ENCODE assay signal across 16 cellular contexts in the genomic region with DNA sequence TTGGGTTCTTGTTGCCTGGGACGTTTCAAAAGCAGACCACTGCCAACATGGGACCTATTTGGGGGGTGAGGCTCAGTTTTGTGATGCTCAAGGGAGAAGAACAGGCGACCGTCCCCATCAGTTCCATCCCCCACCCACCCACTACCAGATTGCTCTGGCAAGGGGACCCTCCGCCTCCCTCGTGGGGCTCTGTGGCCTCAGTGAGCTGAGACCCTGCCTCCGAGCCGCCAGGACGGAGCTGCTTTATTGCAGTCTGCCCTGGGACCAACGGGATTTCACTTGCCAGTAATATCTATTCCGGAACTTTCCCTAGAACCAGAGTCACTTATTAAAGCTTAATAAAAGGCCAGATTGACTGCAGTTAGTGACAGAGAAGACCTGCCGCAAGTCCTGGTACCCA.
A peak's percentile ranks its signal among the peaks of the same experiment; 100 is the strongest.
DNase-seq lines count a peak whose midpoint lies in the region; ATAC-seq and TF ChIP-seq lines count a peak whose summit lies in the region.
"Had no signal": no experiment of that assay in that cellular context is flagged by ENCODE, and none has a peak within 500 bp of the region (broad histone marks: within the 10 kb centered on the region; RNA-seq: fewer than 3 reads in every experiment).

No MANE protein-coding gene starts in this region.

- H3K36me3 Mint-ChIP-seq in activated CD8-positive, alpha-beta T cell treated with anti-CD3 and anti-CD28 coated beads, Interleukin-2, amount 10 ng/mL, durations not matched to agents 7 days and 5 days (ENCODE audit: low read depth) = no peaks in the 10 kb centered on the region
- no peaks in the 10 kb centered on the region for H3K36me3 Mint-ChIP-seq in activated CD8-positive, alpha-beta T cell treated with anti-CD3 and anti-CD28 coated beads for 36 hours (ENCODE audit: low read depth)
- H3K36me3 Mint-ChIP-seq in type B pancreatic cell = no peaks in the 10 kb centered on the region
- H3K36me3 Mint-ChIP-seq in natural killer cell treated with Interleukin-12 subunit alpha and Interleukin-12 subunit beta and Interleukin-15 and Interleukin-18, amount 100 ng/mL, for 72 hours = no peaks in the 10 kb centered on the region

- H3K9ac ChIP-seq in DND-41 (ENCODE audit: low read depth, low read length) (no peak overlapping the region), muscle layer of colon (ENCODE audit: low read length) (no peak overlapping the region)

- intact Hi-C loops in activated CD8-positive, alpha-beta T cell treated with anti-CD3 and anti-CD28 coated beads for 36 hours (cut with micrococcal nuclease) = no loop called here

- H3K4me1 ChIP-seq in DND-41 (ENCODE audit: insufficient read depth, low read length) (peaks cover 30% of the 10 kb centered on the region), muscle layer of colon (ENCODE audit: insufficient read depth, low read length) (peaks cover 34% of the 10 kb centered on the region)

- H3K9me3 ChIP-seq in DND-41 (ENCODE audit: insufficient read depth, low read length, severe bottlenecking) (no peaks in the 10 kb centered on the region), muscle layer of colon (ENCODE audit: low read length) (no peaks in the 10 kb centered on the region)

- no peaks in the 10 kb centered on the region for H3K79me2 ChIP-seq in DND-41 (ENCODE audit: insufficient read depth, low read length)

- peaks cover 59% of the 10 kb centered on the region for H4K20me1 ChIP-seq in DND-41 (ENCODE audit: insufficient read depth, low read length)

- no peak for ATAC-seq in activated CD8-positive, alpha-beta T cell treated with anti-CD3 and anti-CD28 coated beads, Interleukin-2, amount 10 ng/mL, durations not matched to agents 7 days and 5 days
- ATAC-seq in activated CD8-positive, alpha-beta T cell treated with anti-CD3 and anti-CD28 coated beads for 36 hours = no peak
- no peak for ATAC-seq in DND-41 (ENCODE audit: insufficient read depth, low read depth)
- no peak for ATAC-seq in natural killer cell treated with Interleukin-12 subunit alpha and Interleukin-12 subunit beta and Interleukin-15 and Interleukin-18, amount 100 ng/mL, for 72 hours

- no peak overlapping the region for H2AFZ ChIP-seq in DND-41 (ENCODE audit: low read depth, low read length)

- H3K9me3 Mint-ChIP-seq in activated CD8-positive, alpha-beta T cell treated with anti-CD3 and anti-CD28 coated beads, Interleukin-2, amount 10 ng/mL, durations not matched to agents 7 days and 5 days (ENCODE audit: insufficient read depth) = no peaks in the 10 kb centered on the region
- H3K9me3 Mint-ChIP-seq in activated CD8-positive, alpha-beta T cell treated with anti-CD3 and anti-CD28 coated beads for 36 hours = no peaks in the 10 kb centered on the region
- H3K9me3 Mint-ChIP-seq in type B pancreatic cell = no peaks in the 10 kb centered on the region
- no peaks in the 10 kb centered on the region for H3K9me3 Mint-ChIP-seq in natural killer cell treated with Interleukin-12 subunit alpha and Interleukin-12 subunit beta and Interleukin-15 and Interleukin-18, amount 100 ng/mL, for 72 hours
- H3K9me3 Mint-ChIP-seq: H9 had no signal

- H3K27me3 Mint-ChIP-seq in activated CD8-positive, alpha-beta T cell treated with anti-CD3 and anti-CD28 coated beads, Interleukin-2, amount 10 ng/mL, durations not matched to agents 7 days and 5 days (ENCODE audit: low read depth) = no peaks in the 10 kb centered on the region
- no peaks in the 10 kb centered on the region for H3K27me3 Mint-ChIP-seq in activated CD8-positive, alpha-beta T cell treated with anti-CD3 and anti-CD28 coated beads for 36 hours
- no peaks in the 10 kb centered on the region for H3K27me3 Mint-ChIP-seq in type B pancreatic cell
- no peaks in the 10 kb centered on the region for H3K27me3 Mint-ChIP-seq in natural killer cell treated with Interleukin-12 subunit alpha and Interleukin-12 subunit beta and Interleukin-15 and Interleukin-18, amount 100 ng/mL, for 72 hours

- H3K4me2 ChIP-seq in DND-41 (ENCODE audit: insufficient read depth, low read length) = peak overlapping the region; percentile 76; the same call in 1 of the 2 replicates

- TF ChIP-seq CTCF in activated CD8-positive, alpha-beta T cell treated with anti-CD3 and anti-CD28 coated beads for 36 hours (IDR thresholded peaks at IDR 0.05) = no peak
- TF ChIP-seq CTCF in DND-41 (IDR thresholded peaks at IDR 0.05; ENCODE audit: borderline replicate concordance, extremely low read depth, low read length, poor library complexity, severe bottlenecking) (no peak), type B pancreatic cell (conservative IDR thresholded peaks at IDR 0.05) (no peak)

- no peak for DNase-seq in activated CD8-positive, alpha-beta T cell treated with anti-CD3 and anti-CD28 coated beads, Interleukin-2, amount 10 ng/mL, durations not matched to agents 7 days and 5 days
- no peak for DNase-seq in activated CD8-positive, alpha-beta T cell treated with anti-CD3 and anti-CD28 coated beads for 36 hours
- DNase-seq in DND-41 = no peak
- DNase-seq in type B pancreatic cell (ENCODE audit: extremely low spot score, unreplicated experiment) = no peak
- DNase-seq in NCI-H774 (lab: John Stamatoyannopoulos, UW) = no peak
- DNase-seq in amygdala (lab: John Stamatoyannopoulos, UW) = no peak
- DNase-seq in natural killer cell treated with Interleukin-12 subunit alpha and Interleukin-12 subunit beta and Interleukin-15 and Interleukin-18, amount 100 ng/mL, for 72 hours (ENCODE audit: low spot score) = no peak
- DNase-seq: C1 segment of cervical spinal cord, DMS79, H9, NCI-H1048, NCI-H1436 treated with DMSO at 0.1 percent for 48 hours, NCI-H2081, NCI-H748 treated with DMSO at 0.1 percent for 48 hours, RPMI8226 had no signal

- H3K4me3 ChIP-seq in DND-41 (ENCODE audit: low read depth in 1 of 2, low read length in 2 of 2) = no peak overlapping the region
- no peak overlapping the region for H3K4me3 ChIP-seq in muscle layer of colon (ENCODE audit: low read depth in 1 of 2, low read length in 2 of 2)

- H3K27ac ChIP-seq in DND-41 (ENCODE audit: low read length) (no peak overlapping the region), muscle layer of colon (ENCODE audit: low read depth, low read length) (peak overlapping the region; percentile 79)

- CTCF ChIA-PET in activated CD8-positive, alpha-beta T cell treated with anti-CD3 and anti-CD28 coated beads, Interleukin-2, amount 10 ng/mL, durations not matched to agents 7 days and 5 days (lab: Charles Lee) = interaction anchor here (1.1 kb wide), 1 partner anchor 21 kb away, joined by 3 read pairs; no protein-coding TSS in a partner anchor
- CTCF ChIA-PET in activated CD8-positive, alpha-beta T cell treated with anti-CD3 and anti-CD28 coated beads for 36 hours (lab: Charles Lee) = interaction anchor here (1.8 kb wide), 1 partner anchor 19 kb away, joined by 4 read pairs; no protein-coding TSS in a partner anchor

- H3K36me3 ChIP-seq in DND-41 (ENCODE audit: insufficient read depth, low read length) = no peaks in the 10 kb centered on the region
- no peaks in the 10 kb centered on the region for H3K36me3 ChIP-seq in muscle layer of colon (ENCODE audit: insufficient read depth, low read length)

- H3K27ac Mint-ChIP-seq in activated CD8-positive, alpha-beta T cell treated with anti-CD3 and anti-CD28 coated beads, Interleukin-2, amount 10 ng/mL, durations not matched to agents 7 days and 5 days = peak overlapping the region; percentile 99
- no peak overlapping the region for H3K27ac Mint-ChIP-seq in activated CD8-positive, alpha-beta T cell treated with anti-CD3 and anti-CD28 coated beads for 36 hours
- H3K27ac Mint-ChIP-seq in type B pancreatic cell = no peak overlapping the region
- no peak overlapping the region for H3K27ac Mint-ChIP-seq in natural killer cell treated with Interleukin-12 subunit alpha and Interleukin-12 subunit beta and Interleukin-15 and Interleukin-18, amount 100 ng/mL, for 72 hours
- H3K27ac Mint-ChIP-seq: H9 had no signal

- peaks cover 5% of the 10 kb centered on the region for H3K27me3 ChIP-seq in DND-41 (ENCODE audit: insufficient read depth, low read length, poor library complexity)
- no peaks in the 10 kb centered on the region for H3K27me3 ChIP-seq in muscle layer of colon (ENCODE audit: control insufficient read depth in 1 of 2, insufficient read depth in 2 of 2, low read length in 2 of 2)

- H3K4me1 Mint-ChIP-seq in activated CD8-positive, alpha-beta T cell treated with anti-CD3 and anti-CD28 coated beads, Interleukin-2, amount 10 ng/mL, durations not matched to agents 7 days and 5 days (ENCODE audit: low read depth) = peaks cover 57% of the 10 kb centered on the region
- H3K4me1 Mint-ChIP-seq in activated CD8-positive, alpha-beta T cell treated with anti-CD3 and anti-CD28 coated beads for 36 hours (ENCODE audit: low read depth) = peaks cover 33% of the 10 kb centered on the region
- peaks cover 46% of the 10 kb centered on the region for H3K4me1 Mint-ChIP-seq in type B pancreatic cell (ENCODE audit: unreplicated experiment)
- H3K4me1 Mint-ChIP-seq in natural killer cell treated with Interleukin-12 subunit alpha and Interleukin-12 subunit beta and Interleukin-15 and Interleukin-18, amount 100 ng/mL, for 72 hours (ENCODE audit: low read depth in 2 of 2) = peaks cover 5 to 15% of the 10 kb centered on the region in 2 donors

- POLR2A ChIA-PET in activated CD8-positive, alpha-beta T cell treated with anti-CD3 and anti-CD28 coated beads, Interleukin-2, amount 10 ng/mL, durations not matched to agents 7 days and 5 days (lab: Charles Lee) = no interaction called here
- POLR2A ChIA-PET in activated CD8-positive, alpha-beta T cell treated with anti-CD3 and anti-CD28 coated beads for 36 hours (lab: Charles Lee) = no interaction called here

- peak overlapping the region; percentile 92 for H3K4me3 Mint-ChIP-seq in activated CD8-positive, alpha-beta T cell treated with anti-CD3 and anti-CD28 coated beads, Interleukin-2, amount 10 ng/mL, durations not matched to agents 7 days and 5 days
- no peak overlapping the region for H3K4me3 Mint-ChIP-seq in activated CD8-positive, alpha-beta T cell treated with anti-CD3 and anti-CD28 coated beads for 36 hours
- H3K4me3 Mint-ChIP-seq in type B pancreatic cell = peak overlapping the region; percentile 10
- H3K4me3 Mint-ChIP-seq in natural killer cell treated with Interleukin-12 subunit alpha and Interleukin-12 subunit beta and Interleukin-15 and Interleukin-18, amount 100 ng/mL, for 72 hours = no peak overlapping the region
- H3K4me3 Mint-ChIP-seq: H9 had no signal

Comparison
In these comparisons a context has a peak if more than half of its experiments do, and no peak if none do; other contexts are left out.
1. H3K4me3 Mint-ChIP-seq: peak in activated CD8-positive, alpha-beta T cell treated with anti-CD3 and anti-CD28 coated beads, Interleukin-2, amount 10 ng/mL, durations not matched to agents 7 days and 5 days (single experiment) and type B pancreatic cell (single experiment); none in activated CD8-positive, alpha-beta T cell treated with anti-CD3 and anti-CD28 coated beads for 36 hours (single experiment) and natural killer cell treated with Interleukin-12 subunit alpha and Interleukin-12 subunit beta and Interleukin-15 and Interleukin-18, amount 100 ng/mL, for 72 hours (single experiment).